ENCODE assay signal across 9 cellular contexts in genomic region chr1:235074335-235075120, GRCh38. TPM values are rescaled to one million over a fixed set of nuclear protein-coding genes. Genes with fewer than 3 reads are reported as not detected.
A peak's percentile ranks its signal among the peaks of the same experiment; 100 is the strongest.
DNase-seq lines count a peak whose midpoint lies in the region; ATAC-seq, FAIRE-seq and TF ChIP-seq lines count a peak whose summit lies in the region.
"Had no signal": no experiment of that assay in that cellular context is flagged by ENCODE, and none has a peak within 500 bp of the region (broad histone marks: within the 10 kb centered on the region; RNA-seq: fewer than 3 reads in every experiment).

No MANE protein-coding gene starts in this region.

- CTCF ChIA-PET in naive thymus-derived CD4-positive, alpha-beta T cell (lab: Charles Lee): interaction anchor here (1.6 kb wide), 1 partner anchor 9 kb away, joined by 4 read pairs; no protein-coding TSS in a partner anchor

- no peak overlapping the region for H3K4me3 Mint-ChIP-seq in endodermal cell
- peak overlapping the region in 1 of 10 donors; percentile 65 for H3K4me3 Mint-ChIP-seq in naive thymus-derived CD4-positive, alpha-beta T cell

- peak; percentile 32 for ATAC-seq in GM18499 (IDR thresholded peaks at IDR 0.05; ENCODE audit: insufficient read depth, unreplicated experiment)
- peak; percentile 44 for ATAC-seq in HG02678 (IDR thresholded peaks at IDR 0.05; ENCODE audit: unreplicated experiment)
- peak; percentile 46 for ATAC-seq in naive thymus-derived CD4-positive, alpha-beta T cell

- peak overlapping the region; percentile 62 for H3K27ac ChIP-seq in endodermal cell (ENCODE audit: low read depth, low read length)
- no peak overlapping the region for H3K27ac ChIP-seq in naive thymus-derived CD4-positive, alpha-beta T cell (ENCODE audit: low read depth, low read length)
- H3K27ac ChIP-seq in thymus (ENCODE audit: low read depth): peak overlapping the region; percentile 81

- H3K9me3 ChIP-seq in endodermal cell (ENCODE audit: control insufficient read depth, low read length) (no peaks in the 10 kb centered on the region), thymus (ENCODE audit: control insufficient read depth) (no peaks in the 10 kb centered on the region)
- no peaks in the 10 kb centered on the region for H3K9me3 ChIP-seq in naive thymus-derived CD4-positive, alpha-beta T cell (ENCODE audit: control insufficient read depth in 2 of 3, low read length in 3 of 3)

- H3K27me3 Mint-ChIP-seq in endodermal cell (ENCODE audit: insufficient read depth): no peaks in the 10 kb centered on the region
- H3K27me3 Mint-ChIP-seq in naive thymus-derived CD4-positive, alpha-beta T cell: no peaks in the 10 kb centered on the region
- H3K27me3 Mint-ChIP-seq: dendritic cell treated with granulocyte-macrophage colony-stimulating factor and Interleukin-4, amounts not matched to agents 40 ng/mL and 50 ng/mL, for 4 days had no signal

- intact Hi-C loops in naive thymus-derived CD4-positive, alpha-beta T cell (cut with micrococcal nuclease): loop anchor here in 1 of 2 donors (5.0 kb wide), 1 partner anchor 32 kb away; no protein-coding TSS in a partner anchor

- peaks cover 9% of the 10 kb centered on the region for H3K4me1 ChIP-seq in endodermal cell (ENCODE audit: control insufficient read depth, insufficient read depth, low read length)
- H3K4me1 ChIP-seq in naive thymus-derived CD4-positive, alpha-beta T cell (ENCODE audit: control insufficient read depth in 2 of 2, insufficient read depth in 2 of 2, low read length in 2 of 2): peaks cover 0 to 10% of the 10 kb centered on the region in 2 donors
- peaks cover 2% of the 10 kb centered on the region for H3K4me1 ChIP-seq in thymus (ENCODE audit: control insufficient read depth, insufficient read depth, low read length)

- peak overlapping the region; percentile 65 for H3K27ac Mint-ChIP-seq in endodermal cell
- H3K27ac Mint-ChIP-seq in naive thymus-derived CD4-positive, alpha-beta T cell: peak overlapping the region in 1 of 9 donors; percentile 90

- 58 to 81% methylated on average over 14 to 17 of the region's 17 CpGs for WGBS in endodermal cell (ENCODE audit: insufficient coverage in 1 of 2, insufficient read length in 1 of 2), 2 experiments
- 58% methylated on average over 17 of the region's 17 CpGs for WGBS in thymus

- POLR2A ChIA-PET in naive thymus-derived CD4-positive, alpha-beta T cell (lab: Charles Lee): no interaction called here

- no peaks in the 10 kb centered on the region for H3K9me3 Mint-ChIP-seq in endodermal cell
- no peaks in the 10 kb centered on the region for H3K9me3 Mint-ChIP-seq in naive thymus-derived CD4-positive, alpha-beta T cell
- H3K9me3 Mint-ChIP-seq: dendritic cell treated with granulocyte-macrophage colony-stimulating factor and Interleukin-4, amounts not matched to agents 40 ng/mL and 50 ng/mL, for 4 days had no signal

- H3K4me3 ChIP-seq in endodermal cell (ENCODE audit: low read length) (no peak overlapping the region), thymus (ENCODE audit: low read length) (no peak overlapping the region)
- H3K4me3 ChIP-seq in naive thymus-derived CD4-positive, alpha-beta T cell (ENCODE audit: low read length): peak overlapping the region; percentile 31

- TF ChIP-seq CTCF in endodermal cell (conservative IDR thresholded peaks at IDR 0.05): no peak

- no peaks in the 10 kb centered on the region for H3K36me3 Mint-ChIP-seq in endodermal cell (ENCODE audit: low read depth)
- H3K36me3 Mint-ChIP-seq in naive thymus-derived CD4-positive, alpha-beta T cell: peaks cover 0 to 4% (median 0%) of the 10 kb centered on the region in 5 donors

- no peak for FAIRE-seq in H54 (lab: Jason Lieb, UNC)

- TF ChIP-seq POLR2A in H54 (IDR thresholded peaks at IDR 0.05; ENCODE audit: low read depth, low read length): no peak

- H3K27me3 ChIP-seq in endodermal cell (ENCODE audit: control insufficient read depth, insufficient read depth, low read length, poor library complexity, severe bottlenecking) (no peaks in the 10 kb centered on the region), thymus (ENCODE audit: control insufficient read depth, insufficient read depth) (no peaks in the 10 kb centered on the region)
- no peaks in the 10 kb centered on the region for H3K27me3 ChIP-seq in naive thymus-derived CD4-positive, alpha-beta T cell (ENCODE audit: control insufficient read depth in 2 of 2, insufficient read depth in 2 of 2, low read length in 2 of 2)

- DNase-seq in NCI-H1694 treated with DMSO at 0.1 percent for 48 hours (lab: John Stamatoyannopoulos, UW) (peak; percentile 60), endodermal cell (no peak), H54 (ENCODE audit: insufficient read length, low spot score) (no peak)
- DNase-seq in activated CD4-positive, alpha-beta T cell treated with anti-CD3 and anti-CD28 coated beads, Interleukin-2, amount 50 U/mL, for 48 hours: peak; percentile 71 to 77
- peak in 1 of 9 donors; percentile 62 for DNase-seq in naive thymus-derived CD4-positive, alpha-beta T cell

- H3K36me3 ChIP-seq in endodermal cell (ENCODE audit: control insufficient read depth, insufficient read depth, low read length): no peaks in the 10 kb centered on the region
- H3K36me3 ChIP-seq in naive thymus-derived CD4-positive, alpha-beta T cell (ENCODE audit: control insufficient read depth in 2 of 3, insufficient read depth in 3 of 3, low read length in 3 of 3): no peaks in the 10 kb centered on the region
- no peaks in the 10 kb centered on the region for H3K36me3 ChIP-seq in thymus (ENCODE audit: control insufficient read depth, insufficient read depth)

- no peak overlapping the region for H3K9ac ChIP-seq in endodermal cell (ENCODE audit: extremely low read depth, low read length, poor library complexity, severe bottlenecking)

- H3K4me1 Mint-ChIP-seq in endodermal cell: peaks cover 9% of the 10 kb centered on the region
- H3K4me1 Mint-ChIP-seq in naive thymus-derived CD4-positive, alpha-beta T cell: peaks cover 0 to 38% (median 6%) of the 10 kb centered on the region in 7 donors

RNA-seq across cellular contexts. Expression of gene TOMM20, which starts 54.1 kb away (rescaled TPM):
- 100 to 1,000 TPM; 237 to 252 TPM for total RNA-seq in endodermal cell
- 237 TPM for polyA plus RNA-seq in endodermal cell (2013, experiment 1 of 2)
- polyA plus RNA-seq in endodermal cell (2013, experiment 2 of 2): 220 TPM
- 100 to 1,000 TPM in 3 of 5 experiments, 10 to 100 TPM in 2; 88.0 to 124 (median 100) TPM for total RNA-seq in naive thymus-derived CD4-positive, alpha-beta T cell
- 10 to 100 TPM; 53.2 to 67.3 TPM for polyA plus RNA-seq in naive thymus-derived CD4-positive, alpha-beta T cell
- polyA plus RNA-seq in thymus: 76.8 TPM

Comparison
In these comparisons a context has a peak if more than half of its experiments do, and no peak if none do; other contexts are left out.
1. DNase-seq: peak in NCI-H1694 treated with DMSO at 0.1 percent for 48 hours (single experiment) and activated CD4-positive, alpha-beta T cell treated with anti-CD3 and anti-CD28 coated beads, Interleukin-2, amount 50 U/mL, for 48 hours (2 of 2); none in endodermal cell (single experiment) and H54 (single experiment).
2. Peak in every context shown above with its lines, with median percentiles within 50 percentile points of each other: ATAC-seq.